Comparison of ENCODE assay signal across 11 cellular contexts in the genomic region with DNA sequence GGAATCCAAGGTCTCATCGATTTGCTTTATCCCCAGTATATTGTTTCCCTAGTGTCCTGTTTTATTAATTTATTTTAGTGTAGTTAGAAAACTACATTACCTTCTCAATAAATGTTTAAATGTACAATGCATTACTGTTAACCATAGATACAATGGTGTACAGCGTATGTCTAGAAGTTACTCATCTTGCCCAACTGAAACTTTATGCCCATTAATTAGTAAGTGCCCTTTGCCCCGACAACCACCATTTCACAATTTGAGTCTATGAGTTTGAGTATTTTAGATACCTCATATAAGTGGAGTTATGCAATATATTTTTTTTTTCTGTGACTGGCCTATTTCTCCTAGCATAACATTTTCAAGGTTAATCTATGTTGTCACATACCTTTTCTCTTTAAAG.
"Had no signal": no experiment of that assay in that cellular context is flagged by ENCODE, and none has a peak within 500 bp of the region (broad histone marks: within the 10 kb centered on the region; RNA-seq: fewer than 3 reads in every experiment).

No MANE protein-coding gene starts in this region.

- H3K4me1 ChIP-seq: HAP-1 had no signal

- ATAC-seq: GM23338, HCT116 had no signal

- H3K27ac ChIP-seq: GM23248 had no signal

- H2AFZ ChIP-seq: GM23248, GM23338 had no signal

- H3K36me3 ChIP-seq: HAP-1 had no signal

- DNase-seq: GM23248, GOT3, H7, H9, HCEC 1CT, HFFc6 had no signal

- H3K9ac ChIP-seq: GM23248 had no signal

- FAIRE-seq: H1, H54 had no signal

- H3K4me3 ChIP-seq: GM23248, GM23338, HAP-1 had no signal

- H3K9me3 ChIP-seq: HAP-1 had no signal

- H3K4me2 ChIP-seq: GM23338 had no signal
